In genomic region chr2:166223298-166223697, GRCh38 we compare ENCODE assay signal across 37 cellular contexts.
DNase-seq lines count a peak whose midpoint lies in the region; ATAC-seq, FAIRE-seq and TF ChIP-seq lines count a peak whose summit lies in the region.
"Had no signal": no experiment of that assay in that cellular context is flagged by ENCODE, and none has a peak within 500 bp of the region (broad histone marks: within the 10 kb centered on the region; RNA-seq: fewer than 3 reads in every experiment).

No MANE protein-coding gene starts in this region.

- H4K91ac ChIP-seq in IMR-90 (ENCODE audit: insufficient read depth, low read depth, low read length): no peak overlapping the region

- no peak overlapping the region for H3K4me3 Mint-ChIP-seq in endothelial cell (ENCODE audit: unreplicated experiment)
- H3K4me3 Mint-ChIP-seq: B cell; CD14-positive monocyte; CD4-positive, alpha-beta memory T cell; CD4-positive, alpha-beta T cell; CD4-positive, CD25-positive, alpha-beta regulatory T cell; CD8-positive, alpha-beta memory T cell; CD8-positive, alpha-beta T cell had no signal

- H2BK120ac ChIP-seq in IMR-90 (ENCODE audit: low read depth, low read length): no peak overlapping the region

- intact Hi-C loops in IMR-90 (cut with micrococcal nuclease): no loop called here
- intact Hi-C loops in HepG2 (cut with micrococcal nuclease; ENCODE audit: unreplicated experiment): no loop called here

- TF ChIP-seq EP300 in HepG2 (IDR thresholded peaks at IDR 0.05; ENCODE audit: low read depth in 2 of 2, low read length in 2 of 2) (no peak), HepG2 (CRISPR knock-in tag; IDR thresholded peaks at IDR 0.05; ENCODE audit: borderline replicate concordance) (no peak)

- DNase-seq in IMR-90 (no peak), left lobe of liver (ENCODE audit: low spot score) (no peak), HepG2 (ENCODE audit: low spot score) (no peak), endothelial cell (ENCODE audit: low spot score) (no peak), KG1 (lab: John Stamatoyannopoulos, UW) (no peak)
- DNase-seq: 8988T; ACHN; AML-193; BE2C; C1 segment of cervical spinal cord; Caco-2; Calu3; CD4-positive, alpha-beta memory T cell; CD4-positive, alpha-beta T cell; CD4-positive, CD25-positive, alpha-beta regulatory T cell; CD8-positive, alpha-beta memory T cell; CD8-positive, alpha-beta T cell; COR-L47; DMS 273 treated with DMSO at 0.1 percent for 48 hours; DMS153; DMS53; DMS79; DMS79 treated with DMSO at 0.1 percent for 48 hours; DND-41; EL had no signal

- CTCF ChIA-PET in IMR-90 (lab: Yijun Ruan, JAX): no interaction called here
- CTCF ChIA-PET in HepG2 (lab: Yijun Ruan, JAX; ENCODE audit: low intra/inter-chr PET ratio, low total read pairs): no interaction called here

- no peak overlapping the region for H2BK15ac ChIP-seq in IMR-90 (ENCODE audit: low read depth, low read length)

- H3K4me1 ChIP-seq in IMR-90 (ENCODE audit: control insufficient read depth, insufficient read depth, low read length) (no peaks in the 10 kb centered on the region), HepG2 (ENCODE audit: insufficient read depth, low read length) (no peaks in the 10 kb centered on the region), liver (ENCODE audit: control insufficient read depth in 4 of 4, insufficient read depth in 4 of 4, low read length in 3 of 4) (no peaks in the 10 kb centered on the region)
- H3K4me1 ChIP-seq: A549; BE2C; BLaER1; BLaER1 treated with 17β-estradiol and CSF1 and Interleukin-3, amounts not matched to agents 10 nM and 100 nM; Caco-2 had no signal

- H3K4me3 ChIP-seq in IMR-90 (ENCODE audit: insufficient read depth, low read depth, low read length) (no peak overlapping the region), HepG2 (replicated peaks in 1 of 3; ENCODE audit: insufficient read depth in 1 of 3, low read depth in 2 of 3, low read length in 3 of 3) (no peak overlapping the region), liver (ENCODE audit: low read depth in 1 of 3, low read length in 3 of 3) (no peak overlapping the region)
- H3K4me3 ChIP-seq: A549; BLaER1; BLaER1 treated with 17β-estradiol and CSF1 and Interleukin-3, amounts not matched to agents 10 nM and 100 nM had no signal

- no peak for FAIRE-seq in HepG2 (lab: Jason Lieb, UNC)
- FAIRE-seq: A204.1, A549, D721Med had no signal

- H4K20me1 ChIP-seq in IMR-90 (ENCODE audit: insufficient read depth, low read length) (no peaks in the 10 kb centered on the region), HepG2 (ENCODE audit: insufficient read depth, low read length) (no peaks in the 10 kb centered on the region)
- H4K20me1 ChIP-seq: BLaER1; BLaER1 treated with 17β-estradiol and CSF1 and Interleukin-3, amounts not matched to agents 10 nM and 100 nM had no signal

- peaks cover 3% of the 10 kb centered on the region for H3K4me1 Mint-ChIP-seq in endothelial cell (ENCODE audit: unreplicated experiment)
- H3K4me1 Mint-ChIP-seq: B cell; CD14-positive monocyte; CD4-positive, alpha-beta memory T cell; CD4-positive, CD25-positive, alpha-beta regulatory T cell; CD8-positive, alpha-beta memory T cell had no signal

- H3K27ac Mint-ChIP-seq in endothelial cell (ENCODE audit: unreplicated experiment): no peak overlapping the region
- H3K27ac Mint-ChIP-seq: B cell; CD14-positive monocyte; CD4-positive, alpha-beta memory T cell; CD4-positive, alpha-beta T cell; CD4-positive, CD25-positive, alpha-beta regulatory T cell; CD8-positive, alpha-beta memory T cell; CD8-positive, alpha-beta T cell had no signal

- H3K56ac ChIP-seq in IMR-90 (ENCODE audit: extremely low read depth, insufficient read depth, low read length): no peak overlapping the region

- TF ChIP-seq RAD21 in IMR-90 (IDR thresholded peaks at IDR 0.05; ENCODE audit: low read length) (no peak), HepG2 (CRISPR knock-in tag; IDR thresholded peaks at IDR 0.05) (no peak), liver (IDR thresholded peaks at IDR 0.05) (no peak)

- no peaks in the 10 kb centered on the region for H3K27me3 ChIP-seq in IMR-90 (ENCODE audit: control insufficient read depth, insufficient read depth, low read length)
- no peaks in the 10 kb centered on the region for H3K27me3 ChIP-seq in HepG2 (ENCODE audit: control insufficient read depth in 1 of 2, insufficient read depth in 2 of 2, low read length in 2 of 2)
- no peaks in the 10 kb centered on the region for H3K27me3 ChIP-seq in liver (ENCODE audit: control insufficient read depth in 4 of 4, insufficient read depth in 4 of 4, low read length in 3 of 4)
- H3K27me3 ChIP-seq: BE2C; BLaER1; BLaER1 treated with 17β-estradiol and CSF1 and Interleukin-3, amounts not matched to agents 10 nM and 100 nM had no signal

- H3K4ac ChIP-seq in IMR-90 (ENCODE audit: low read depth, low read length): no peak overlapping the region

- H3K23ac ChIP-seq in IMR-90 (ENCODE audit: low read depth, low read length): no peak overlapping the region

- no peak overlapping the region for H3K18ac ChIP-seq in IMR-90 (ENCODE audit: low read depth, low read length)

- in situ Hi-C loops in IMR-90 (cut with MboI; ENCODE audit: low sequenced_read_pairs) (no loop called here), HepG2 (cut with HindIII; ENCODE audit: extremely low pct_ligation_motif_present, low pct_unique_long_range_greater_than_20kb) (no loop called here)

- TF ChIP-seq CTCF in IMR-90 (conservative IDR thresholded peaks at IDR 0.05; ENCODE audit: low read depth, low read length): no peak
- no peak for TF ChIP-seq CTCF in HepG2 (CRISPR knock-in tag; IDR thresholded peaks at IDR 0.05)
- TF ChIP-seq CTCF in liver (IDR thresholded peaks at IDR 0.05; ENCODE audit: low read depth, low read length, missing input control): no peak
- TF ChIP-seq CTCF in endothelial cell (IDR thresholded peaks at IDR 0.05; ENCODE audit: unreplicated experiment): no peak

- ATAC-seq in IMR-90 (ENCODE audit: low read depth) (no peak), left lobe of liver (peak; percentile 22), HepG2 (no peak), HG03442 (IDR thresholded peaks at IDR 0.05; ENCODE audit: unreplicated experiment) (no peak), GM21723 (IDR thresholded peaks at IDR 0.05; ENCODE audit: unreplicated experiment) (no peak)
- ATAC-seq: A549; CD8-positive, alpha-beta T cell had no signal

- no peak overlapping the region for H2BK5ac ChIP-seq in IMR-90 (ENCODE audit: low read depth, low read length, poor library complexity, severe bottlenecking)

- BruUV-seq in IMR-90 (replicated peaks; lab: Mats Ljungman, UMichigan): no TSS peak
- BruUV-seq in HepG2 (replicated peaks; lab: Mats Ljungman, UMichigan): no TSS peak

- H3K36me3 ChIP-seq in IMR-90 (ENCODE audit: control insufficient read depth, insufficient read depth, low read length) (no peaks in the 10 kb centered on the region), HepG2 (replicated peaks in 1 of 2; ENCODE audit: control insufficient read depth in 1 of 2, insufficient read depth in 2 of 2, low read length in 2 of 2) (peaks cover 0 to 3% of the 10 kb centered on the region in 2 experiments; a peak in 2 of 5 replicates), liver (ENCODE audit: control insufficient read depth in 4 of 4, insufficient read depth in 3 of 4, low read depth in 1 of 4, low read length in 3 of 4) (peaks cover 0 to 6% (median 0%) of the 10 kb centered on the region in 4 donors)
- H3K36me3 ChIP-seq: BE2C; BLaER1; BLaER1 treated with 17β-estradiol and CSF1 and Interleukin-3, amounts not matched to agents 10 nM and 100 nM had no signal

- no peaks in the 10 kb centered on the region for H3K9me3 ChIP-seq in IMR-90 (ENCODE audit: control insufficient read depth, insufficient read depth, low read length)
- no peaks in the 10 kb centered on the region for H3K9me3 ChIP-seq in HepG2 (ENCODE audit: low read length)
- no peaks in the 10 kb centered on the region for H3K9me3 ChIP-seq in liver (ENCODE audit: control insufficient read depth in 4 of 4, low read length in 3 of 4)
- H3K9me3 ChIP-seq: A549; BE2C; BLaER1; BLaER1 treated with 17β-estradiol and CSF1 and Interleukin-3, amounts not matched to agents 10 nM and 100 nM; Caco-2 had no signal

- H3K79me2 ChIP-seq in HepG2 (ENCODE audit: insufficient read depth, low read length): no peaks in the 10 kb centered on the region

- no peaks in the 10 kb centered on the region for H3K36me3 Mint-ChIP-seq in endothelial cell (ENCODE audit: low read depth, unreplicated experiment)
- H3K36me3 Mint-ChIP-seq: CD14-positive monocyte; CD4-positive, alpha-beta memory T cell; CD4-positive, CD25-positive, alpha-beta regulatory T cell; CD8-positive, alpha-beta memory T cell; CD8-positive, alpha-beta T cell had no signal

- H2AK9ac ChIP-seq in IMR-90 (replicated peaks; ENCODE audit: low read depth, low read length, poor library complexity): no peak overlapping the region

- peaks cover 0 to 3% of the 10 kb centered on the region in 2 experiments; a peak in 1 of 4 replicates for H3K79me1 ChIP-seq in IMR-90 (ENCODE audit: low read depth in 1 of 2, low read length in 2 of 2)

- no peak overlapping the region for H4K5ac ChIP-seq in IMR-90 (ENCODE audit: low read depth, low read length)

- TF ChIP-seq POLR2A in IMR-90 (IDR thresholded peaks at IDR 0.05; ENCODE audit: low read depth, low read length) (no peak), HepG2 (IDR thresholded peaks at IDR 0.05; ENCODE audit: insufficient read depth in 1 of 2, low read depth in 2 of 2, low read length in 2 of 2) (no peak)

- H3K4me2 ChIP-seq in IMR-90 (ENCODE audit: low read depth, low read length): no peak overlapping the region
- no peak overlapping the region for H3K4me2 ChIP-seq in HepG2 (ENCODE audit: low read depth, low read length)
- H3K4me2 ChIP-seq: A549; BLaER1; BLaER1 treated with 17β-estradiol and CSF1 and Interleukin-3, amounts not matched to agents 10 nM and 100 nM had no signal

- H2AK5ac ChIP-seq in IMR-90 (ENCODE audit: low read depth, low read length): no peak overlapping the region

- H3K27ac ChIP-seq in IMR-90 (ENCODE audit: insufficient read depth, low read length) (no peak overlapping the region), HepG2 (ENCODE audit: extremely low read length, insufficient read depth, low read length) (no peak overlapping the region), liver (ENCODE audit: low read depth in 1 of 2, low read length in 2 of 2) (no peak overlapping the region)
- H3K27ac ChIP-seq: 22Rv1; A549; BLaER1; BLaER1 treated with 17β-estradiol and CSF1 and Interleukin-3, amounts not matched to agents 10 nM and 100 nM; C4-2B had no signal

- H3K9ac ChIP-seq in IMR-90 (ENCODE audit: low read depth, low read length) (no peak overlapping the region), HepG2 (ENCODE audit: insufficient read depth, low read depth, low read length) (no peak overlapping the region), liver (ENCODE audit: low read depth in 1 of 2, low read length in 2 of 2) (no peak overlapping the region)
- H3K9ac ChIP-seq: BLaER1; BLaER1 treated with 17β-estradiol and CSF1 and Interleukin-3, amounts not matched to agents 10 nM and 100 nM had no signal

- no peak overlapping the region for H4K8ac ChIP-seq in IMR-90 (ENCODE audit: low read depth in 2 of 2, low read length in 2 of 2)

- no peak overlapping the region for H2BK20ac ChIP-seq in IMR-90 (ENCODE audit: low read depth, low read length)

- no peak overlapping the region for H3K14ac ChIP-seq in IMR-90 (replicated peaks; ENCODE audit: low read depth, low read length)

- dilution Hi-C loops in IMR-90 (cut with HindIII; ENCODE audit: low sequenced_read_pairs, unreplicated experiment): no loop called here

- no peaks in the 10 kb centered on the region for H3K9me3 Mint-ChIP-seq in endothelial cell (ENCODE audit: unreplicated experiment)

- no peaks in the 10 kb centered on the region for H3K9me1 ChIP-seq in IMR-90 (ENCODE audit: insufficient read depth, low read length)

- WGBS in IMR-90 (ENCODE audit: extremely low coverage in 2 of 2, insufficient read length in 1 of 2), 2 experiments: 100% methylated on average over 1 of the region's 4 CpGs; no CpG with 5 or more reads in 1 of the 2 experiments
- WGBS in HepG2 (ENCODE audit: low lambda C conversion rate): 98% methylated on average over 4 of the region's 4 CpGs
- WGBS in liver: 81% methylated on average over 4 of the region's 4 CpGs

- H3K27me3 Mint-ChIP-seq in endothelial cell (ENCODE audit: unreplicated experiment): no peaks in the 10 kb centered on the region
- H3K27me3 Mint-ChIP-seq: B cell; CD4-positive, alpha-beta memory T cell; CD4-positive, alpha-beta T cell; CD4-positive, CD25-positive, alpha-beta regulatory T cell; CD8-positive, alpha-beta memory T cell had no signal

- H2AFZ ChIP-seq in IMR-90 (replicated peaks; ENCODE audit: low read length, poor library complexity) (no peak overlapping the region), HepG2 (ENCODE audit: low read length) (no peak overlapping the region)

- POLR2A ChIA-PET in IMR-90 (lab: Charles Lee; ENCODE audit: unreplicated experiment) (no interaction called here), HepG2 (lab: Yijun Ruan, JAX) (no interaction called here)
